In genomic region chr17:3685174-3685812, GRCh38 we compare ENCODE assay signal across 18 cellular contexts. TPM values are rescaled to one million over a fixed set of nuclear protein-coding genes. Genes with fewer than 3 reads are reported as not detected.
DNase-seq lines count a peak whose midpoint lies in the region; ATAC-seq and TF ChIP-seq lines count a peak whose summit lies in the region.
"Had no signal": no experiment of that assay in that cellular context is flagged by ENCODE, and none has a peak within 500 bp of the region (broad histone marks: within the 10 kb centered on the region; RNA-seq: fewer than 3 reads in every experiment).

No MANE protein-coding gene starts in this region.

- CTCF ChIA-PET in activated B cell treated with CpG ODN at 0.5 μM for 24 hours (lab: Charles Lee) = interaction anchor here (0.8 to 1.3 kb wide), 3 partner anchors 10 to 47 kb away, joined by 3 to 6 read pairs (median 3); no protein-coding TSS in a partner anchor

- H3K9me3 Mint-ChIP-seq in activated B cell treated with CpG ODN at 0.5 μM for 24 hours = no peaks in the 10 kb centered on the region

- H3K4me1 ChIP-seq in DOHH2 (ENCODE audit: control insufficient read depth, low read length) (peaks cover 53% of the 10 kb centered on the region), Karpas-422 (ENCODE audit: low read length) (peaks cover 38% of the 10 kb centered on the region), lung (ENCODE audit: control insufficient read depth in 2 of 2, insufficient read depth in 2 of 2, low read length in 2 of 2) (no peaks in the 10 kb centered on the region), smooth muscle cell (ENCODE audit: low read depth) (no peaks in the 10 kb centered on the region), transverse colon (no peaks in the 10 kb centered on the region)
- H3K4me1 ChIP-seq: SJSA1 had no signal

- peaks cover 64% of the 10 kb centered on the region for H3K4me1 Mint-ChIP-seq in activated B cell treated with CpG ODN at 0.5 μM for 24 hours

- peak; percentile 13 for ATAC-seq in activated B cell treated with CpG ODN at 0.5 μM for 24 hours (ENCODE audit: low read depth)
- ATAC-seq in lung (ENCODE audit: insufficient read depth, low FRiP score) = no peak

- no peak overlapping the region for H2AFZ ChIP-seq in Karpas-422 (ENCODE audit: low read length)
- no peak overlapping the region for H2AFZ ChIP-seq in smooth muscle cell (ENCODE audit: low read depth)

- H3K36me3 ChIP-seq in DOHH2 (ENCODE audit: control insufficient read depth, low read length) (peaks cover 59% of the 10 kb centered on the region), Karpas-422 (ENCODE audit: insufficient read depth, low read length) (0 out of 2 replicates have a peak, but pooled peaks cover 4% of the 10 kb centered on the region), lung (ENCODE audit: control insufficient read depth in 2 of 2, insufficient read depth in 2 of 2, low read length in 2 of 2) (no peaks in the 10 kb centered on the region), smooth muscle cell (ENCODE audit: low read depth) (no peaks in the 10 kb centered on the region), transverse colon (no peaks in the 10 kb centered on the region)
- H3K36me3 ChIP-seq: SJSA1 had no signal

- H3K79me2 ChIP-seq in DOHH2 (ENCODE audit: control insufficient read depth, low read length) (peaks cover 21% of the 10 kb centered on the region), Karpas-422 (ENCODE audit: low read length) (0 out of 2 replicates have a peak, but pooled peaks cover 2% of the 10 kb centered on the region), smooth muscle cell (ENCODE audit: low read depth) (no peaks in the 10 kb centered on the region)

- intact Hi-C loops in activated B cell treated with CpG ODN at 0.5 μM for 24 hours (cut with micrococcal nuclease) = no loop called here
- intact Hi-C loops in transverse colon (cut with DNase I; ENCODE audit: low total_unique reads) = no loop called here

- H3K4me3 Mint-ChIP-seq in activated B cell treated with CpG ODN at 0.5 μM for 24 hours = peak overlapping the region; percentile 11

- H3K9me2 ChIP-seq in DOHH2 (replicated peaks; ENCODE audit: control insufficient read depth, low read length) (no peaks in the 10 kb centered on the region), Karpas-422 (replicated peaks; ENCODE audit: insufficient read depth, low read length) (no peaks in the 10 kb centered on the region)

- H3K36me3 Mint-ChIP-seq in activated B cell treated with CpG ODN at 0.5 μM for 24 hours (ENCODE audit: low read depth) = peaks cover 54% of the 10 kb centered on the region

- no peak for TF ChIP-seq EP300 in transverse colon (IDR thresholded peaks at IDR 0.05; ENCODE audit: low read depth)

- DNase-seq in Karpas-422 (peak; percentile 54), activated B cell treated with CpG ODN at 0.5 μM for 24 hours (peak; percentile 49), lung (ENCODE audit: low spot score) (no peak), RPMI8226 (no peak), smooth muscle cell (lab: John Stamatoyannopoulos, UW; ENCODE audit: unreplicated experiment) (no peak), hippocampal formation (lab: John Stamatoyannopoulos, UW) (no peak), transverse colon (no peak)
- DNase-seq: DMS153, HCEC 1CT, IMR-90, MV-4-11, NCI-H1436, NCI-H2081 treated with DMSO at 0.1 percent for 48 hours, NCI-H446, NCI-H748 treated with DMSO at 0.1 percent for 48 hours had no signal

- H3K27ac ChIP-seq in DOHH2 (ENCODE audit: low read depth, low read length) (peak overlapping the region; percentile 79), Karpas-422 (ENCODE audit: low read length) (peak overlapping the region; percentile 88), lung (ENCODE audit: low read depth in 1 of 2, low read length in 1 of 2) (no peak overlapping the region), smooth muscle cell (ENCODE audit: low read depth) (no peak overlapping the region), transverse colon (no peak overlapping the region)
- H3K27ac ChIP-seq: C4-2B, SJSA1 had no signal

- H3F3A ChIP-seq in DOHH2 (ENCODE audit: control insufficient read depth, insufficient read depth) (peaks cover 27% of the 10 kb centered on the region), smooth muscle cell (ENCODE audit: low read depth) (no peaks in the 10 kb centered on the region)

- in situ Hi-C loops in transverse colon (cut with MboI; ENCODE audit: low pct_ligation_motif_present in 1 of 4, low pct_unique_long_range_greater_than_20kb in 1 of 4, low sequenced_read_pairs in 3 of 4) = no loop called here

- no peaks in the 10 kb centered on the region for H3K27me3 Mint-ChIP-seq in activated B cell treated with CpG ODN at 0.5 μM for 24 hours

- peak overlapping the region; percentile 43; the same call in 1 of the 2 replicates for H3K4me2 ChIP-seq in DOHH2 (ENCODE audit: low read length)
- no peak overlapping the region for H3K4me2 ChIP-seq in Karpas-422 (ENCODE audit: low read depth, low read length, poor library complexity, severe bottlenecking)
- H3K4me2 ChIP-seq in smooth muscle cell = no peak overlapping the region

- no peak for TF ChIP-seq POLR2A in transverse colon (IDR thresholded peaks at IDR 0.05)

- H3K27ac Mint-ChIP-seq in activated B cell treated with CpG ODN at 0.5 μM for 24 hours = peak overlapping the region; percentile 73

- peak overlapping the region; percentile 21; the same call in 1 of the 2 replicates for H3K9ac ChIP-seq in Karpas-422 (ENCODE audit: low read length)
- H3K9ac ChIP-seq in smooth muscle cell (ENCODE audit: low read depth) = no peak overlapping the region

- WGBS in lung, 2 donors = 35 to 39% methylated on average over 14 to 23 of the region's 24 CpGs
- 76% methylated on average over 12 of the region's 24 CpGs for WGBS in smooth muscle cell (ENCODE audit: low lambda C conversion rate)
- WGBS in transverse colon (ENCODE audit: low coverage in 1 of 2), 2 donors = 16 to 20% methylated on average over 1 to 13 of the region's 24 CpGs

- H4K20me1 ChIP-seq in DOHH2 (ENCODE audit: control insufficient read depth, insufficient read depth, low read depth, low read length) (no peaks in the 10 kb centered on the region; the same call in 1 of the 2 replicates), Karpas-422 (ENCODE audit: insufficient read depth, low read depth, low read length) (peaks cover 4% of the 10 kb centered on the region; the same call in 1 of the 2 replicates), smooth muscle cell (ENCODE audit: low read depth) (no peaks in the 10 kb centered on the region)

- H3K9me3 ChIP-seq in DOHH2 (ENCODE audit: control insufficient read depth, insufficient read depth, low read length) (no peaks in the 10 kb centered on the region), Karpas-422 (ENCODE audit: low read length) (no peaks in the 10 kb centered on the region), lung (ENCODE audit: control insufficient read depth in 2 of 2, insufficient read depth in 1 of 2, low read length in 1 of 2) (no peaks in the 10 kb centered on the region), smooth muscle cell (replicated peaks; ENCODE audit: low read depth) (no peaks in the 10 kb centered on the region), transverse colon (no peaks in the 10 kb centered on the region)
- H3K9me3 ChIP-seq: SJSA1 had no signal

- H3K27me3 ChIP-seq in DOHH2 (ENCODE audit: control insufficient read depth, low read length) = no peaks in the 10 kb centered on the region
- H3K27me3 ChIP-seq in Karpas-422 (ENCODE audit: low read length) = no peaks in the 10 kb centered on the region
- no peaks in the 10 kb centered on the region for H3K27me3 ChIP-seq in lung (ENCODE audit: control insufficient read depth, insufficient read depth)
- no peaks in the 10 kb centered on the region for H3K27me3 ChIP-seq in smooth muscle cell (ENCODE audit: low read depth)
- H3K27me3 ChIP-seq in transverse colon = peaks cover 36% of the 10 kb centered on the region
- H3K27me3 ChIP-seq: SJSA1 had no signal

- POLR2A ChIA-PET in activated B cell treated with CpG ODN at 0.5 μM for 24 hours (lab: Charles Lee) = interaction anchor here (0.6 to 3.8 kb wide), 5 partner anchors 10 to 111 kb away, joined by 3 to 78 read pairs (median 7); partner anchors contain the start of genes HASPIN and P2RX5

- H3K4me3 ChIP-seq in DOHH2 (ENCODE audit: low read length) (0 out of 2 replicates have a peak overlapping the region, but pooled peaks have one; percentile 32), Karpas-422 (ENCODE audit: low read length) (no peak overlapping the region), lung (peak overlapping the region; percentile 13), smooth muscle cell (no peak overlapping the region), transverse colon (no peak overlapping the region)
- H3K4me3 ChIP-seq: SJSA1 had no signal

- TF ChIP-seq CTCF in DOHH2 (IDR thresholded peaks at IDR 0.05; ENCODE audit: low read depth, low read length, poor library complexity, severe bottlenecking) = no peak
- TF ChIP-seq CTCF in activated B cell treated with CpG ODN at 0.5 μM for 24 hours (IDR thresholded peaks at IDR 0.05) = no peak
- TF ChIP-seq CTCF in lung (IDR thresholded peaks at IDR 0.05; ENCODE audit: control extremely low read depth, extremely low read depth) = no peak
- TF ChIP-seq CTCF in smooth muscle cell (IDR thresholded peaks at IDR 0.05; ENCODE audit: borderline replicate concordance, insufficient read depth, poor library complexity, severe bottlenecking) = no peak
- TF ChIP-seq CTCF in transverse colon (IDR thresholded peaks at IDR 0.05) = no peak

RNA-seq across cellular contexts. Expression of gene P2RX5, which starts 10.7 kb away (rescaled TPM):
- 60.4 and 86.1 TPM in 2 replicates for total RNA-seq in Karpas-422 (2014; rRNA removed; shearing (Covaris generic); ENCODE audit: low replicate concordance)
- total RNA-seq in activated B cell treated with CpG ODN at 0.5 μM for 24 hours (295 and 349 TPM in 2 replicates), lung (1 to 10 TPM; 2.0 to 4.7 TPM), smooth muscle cell (0.72 TPM in 1 of 2 replicates, not detected in the other), transverse colon (10 to 100 TPM in 1 of 4 donors, 1 to 10 TPM in 1, under 1 TPM in 2; 0.68 to 11.4 (median 2.1) TPM)
- polyA plus RNA-seq in lung (1 to 10 TPM; 1.3 to 4.7 TPM), smooth muscle cell (0.59 TPM in 1 of 2 replicates, not detected in the other)
- total RNA-seq: SJSA1 had no signal

RNA-seq across cellular contexts. Expression of gene EMC6, which starts 16.7 kb away (rescaled TPM):
- 21.0 and 34.2 TPM in 2 replicates for total RNA-seq in Karpas-422 (2014; rRNA removed; shearing (Covaris generic); ENCODE audit: low replicate concordance)
- 33.8 and 38.0 TPM in 2 replicates for total RNA-seq in activated B cell treated with CpG ODN at 0.5 μM for 24 hours
- 10 to 100 TPM; 10.9 to 40.0 TPM for total RNA-seq in lung
- 10 to 100 TPM; 85.0 to 93.4 TPM for polyA plus RNA-seq in lung
- 59.7 and 64.1 TPM in 2 replicates for total RNA-seq in smooth muscle cell
- 123 and 143 TPM in 2 replicates for polyA plus RNA-seq in smooth muscle cell
- 10 to 100 TPM in 2 of 4 donors, 1 to 10 TPM in 2; 3.0 to 24.4 (median 13.2) TPM for total RNA-seq in transverse colon

RNA-seq across cellular contexts. Expression of gene TAX1BP3, which starts 16.9 kb away (rescaled TPM):
- 31.5 and 39.5 TPM in 2 replicates for total RNA-seq in Karpas-422 (2014; rRNA removed; shearing (Covaris generic); ENCODE audit: low replicate concordance)
- total RNA-seq in activated B cell treated with CpG ODN at 0.5 μM for 24 hours (15.1 and 16.4 TPM in 2 replicates), lung (100 to 1,000 TPM in 1 of 2 donors, 10 to 100 TPM in 1; 71.0 to 146 TPM), smooth muscle cell (115 and 127 TPM in 2 replicates), transverse colon (100 to 1,000 TPM; 129 to 451 (median 202) TPM)
- polyA plus RNA-seq in lung (100 to 1,000 TPM in 1 of 2 donors, 10 to 100 TPM in 1; 69.7 to 123 TPM), smooth muscle cell (248 and 295 TPM in 2 replicates)

RNA-seq across cellular contexts. Expression of gene HASPIN, which starts 38.4 kb away (rescaled TPM):
- total RNA-seq in Karpas-422 (2014; rRNA removed; shearing (Covaris generic); ENCODE audit: low replicate concordance) = 17.5 and 20.3 TPM in 2 replicates
- total RNA-seq in activated B cell treated with CpG ODN at 0.5 μM for 24 hours = 6.4 and 6.7 TPM in 2 replicates
- 1 to 10 TPM in 1 of 2 donors, under 1 TPM in 1; 0.55 to 1.1 TPM for total RNA-seq in lung
- polyA plus RNA-seq in lung = under 1 TPM; 0.24 to 0.47 TPM
- 2.6 and 2.7 TPM in 2 replicates for total RNA-seq in smooth muscle cell
- 1.2 and 2.0 TPM in 2 replicates for polyA plus RNA-seq in smooth muscle cell
- total RNA-seq in transverse colon = 1 to 10 TPM in 1 of 4 donors, under 1 TPM in 2, not detected in 1; 0.14 to 2.4 (median 0.64) TPM

RNA-seq across cellular contexts. Expression of gene CTNS, which starts 48.7 kb away (rescaled TPM):
- total RNA-seq in Karpas-422 (2014; rRNA removed; shearing (Covaris generic); ENCODE audit: low replicate concordance) = 21.1 and 27.3 TPM in 2 replicates
- total RNA-seq in activated B cell treated with CpG ODN at 0.5 μM for 24 hours (12.8 and 13.5 TPM in 2 replicates), lung (10 to 100 TPM; 14.3 to 24.9 TPM), smooth muscle cell (20.6 and 24.9 TPM in 2 replicates), transverse colon (10 to 100 TPM in 3 of 4 donors, 1 to 10 TPM in 1; 1.2 to 25.7 (median 18.8) TPM)
- polyA plus RNA-seq in lung (10 to 100 TPM in 1 of 2 donors, 1 to 10 TPM in 1; 7.7 to 24.1 TPM), smooth muscle cell (13.7 and 15.8 TPM in 2 replicates)

Comparison
In these comparisons a context has a peak if more than half of its experiments do, and no peak if none do; other contexts are left out.
1. H3K27ac ChIP-seq: peak in DOHH2 (single experiment) and Karpas-422 (single experiment); none in lung (0 of 2), smooth muscle cell (single experiment) and transverse colon (0 of 4).
2. H3K4me3 ChIP-seq: peak in DOHH2 (single experiment) and lung (single experiment); none in Karpas-422 (single experiment), smooth muscle cell (single experiment) and transverse colon (0 of 4).
3. DNase-seq: peak in Karpas-422 (single experiment) and activated B cell treated with CpG ODN at 0.5 μM for 24 hours (single experiment); none in lung (single experiment), RPMI8226 (single experiment), smooth muscle cell (single experiment), hippocampal formation (0 of 2) and transverse colon (single experiment).